In genomic region chr4:4789462-4789861, GRCh38 we compare ENCODE assay signal across 24 cellular contexts.
"Had no signal": no experiment of that assay in that cellular context is flagged by ENCODE, and none has a peak within 500 bp of the region (broad histone marks: within the 10 kb centered on the region; RNA-seq: fewer than 3 reads in every experiment).

No MANE protein-coding gene starts in this region.

- H3K27me3 Mint-ChIP-seq: activated CD4-positive, alpha-beta T cell treated with anti-CD3 and anti-CD28 coated beads, Interleukin-2, amount 10 ng/mL, durations not matched to agents 24 days and 14 days; activated CD8-positive, alpha-beta memory T cell treated with anti-CD3 and anti-CD28 coated beads, Interleukin-2, amount 10 ng/mL, durations not matched to agents 7 days and 5 days had no signal

- ATAC-seq: activated CD4-positive, CD25-positive, alpha-beta regulatory T cell treated with anti-CD3 and anti-CD28 coated beads, Interleukin-2, amount 50 U/mL, for 24 hours; activated CD8-positive, alpha-beta memory T cell treated with anti-CD3 and anti-CD28 coated beads, Interleukin-2, amount 10 ng/mL, durations not matched to agents 7 days and 5 days; activated CD8-positive, alpha-beta T cell treated with anti-CD3 and anti-CD28 coated beads for 36 hours; activated naive CD8-positive, alpha-beta T cell treated with anti-CD3 and anti-CD28 coated beads, Interleukin-2, amount 50 U/mL, for 24 hours; gastroesophageal sphincter; heart left ventricle; left cardiac atrium; natural killer cell treated with Interleukin-12 subunit alpha and Interleukin-12 subunit beta and Interleukin-15 and Interleukin-18, amount 100 ng/mL, for 72 hours had no signal

- H3K27ac Mint-ChIP-seq: activated CD4-positive, alpha-beta T cell treated with anti-CD3 and anti-CD28 coated beads, Interleukin-2, amount 10 ng/mL, durations not matched to agents 24 days and 14 days; activated CD8-positive, alpha-beta memory T cell treated with anti-CD3 and anti-CD28 coated beads, Interleukin-2, amount 10 ng/mL, durations not matched to agents 7 days and 5 days; activated CD8-positive, alpha-beta T cell treated with anti-CD3 and anti-CD28 coated beads for 36 hours; activated naive CD8-positive, alpha-beta T cell treated with anti-CD3 and anti-CD28 coated beads, Interleukin-2, amount 50 U/mL, for 24 hours; endodermal cell; natural killer cell treated with Interleukin-12 subunit alpha and Interleukin-12 subunit beta and Interleukin-15 and Interleukin-18, amount 100 ng/mL, for 72 hours; progenitor cell of endocrine pancreas; type B pancreatic cell had no signal

- H3K4me3 Mint-ChIP-seq: activated CD4-positive, alpha-beta T cell treated with anti-CD3 and anti-CD28 coated beads, Interleukin-2, amount 10 ng/mL, durations not matched to agents 24 days and 14 days; activated CD8-positive, alpha-beta memory T cell treated with anti-CD3 and anti-CD28 coated beads, Interleukin-2, amount 10 ng/mL, durations not matched to agents 7 days and 5 days; activated CD8-positive, alpha-beta T cell treated with anti-CD3 and anti-CD28 coated beads for 36 hours; activated naive CD8-positive, alpha-beta T cell treated with anti-CD3 and anti-CD28 coated beads, Interleukin-2, amount 50 U/mL, for 24 hours; endodermal cell; natural killer cell treated with Interleukin-12 subunit alpha and Interleukin-12 subunit beta and Interleukin-15 and Interleukin-18, amount 100 ng/mL, for 72 hours; type B pancreatic cell had no signal

- DNase-seq: activated CD4-positive, alpha-beta T cell treated with anti-CD3 and anti-CD28 coated beads, Interleukin-2, amount 10 ng/mL, durations not matched to agents 24 days and 14 days; activated CD8-positive, alpha-beta memory T cell treated with anti-CD3 and anti-CD28 coated beads, Interleukin-2, amount 10 ng/mL, durations not matched to agents 7 days and 5 days; activated CD8-positive, alpha-beta T cell treated with anti-CD3 and anti-CD28 coated beads for 36 hours; activated effector memory CD4-positive, alpha-beta T cell treated with anti-CD3 and anti-CD28 coated beads, Interleukin-2, amount 50 U/mL, for 16 hours; activated naive CD4-positive, alpha-beta T cell treated with anti-CD3 and anti-CD28 coated beads, Interleukin-2, amount 50 U/mL, for 16 hours; activated naive CD8-positive, alpha-beta T cell treated with anti-CD3 and anti-CD28 coated beads, Interleukin-2, amount 50 U/mL, for 24 hours; activated T-cell treated with anti-CD3 and anti-CD28 coated beads for 4 hours; cerebellar nuclear complex; endodermal cell; esophagus squamous epithelium; heart left ventricle; islet precursor cell; left cardiac atrium; midbrain; retina; sigmoid colon; stimulated activated CD4-positive, alpha-beta T cell treated with anti-CD3 and anti-CD28 coated beads, Interleukin-15, amount 100 ng/mL, for 24 hours; stimulated activated naive CD4-positive, alpha-beta T cell; testis had no signal

- H3K4me1 Mint-ChIP-seq: activated CD4-positive, alpha-beta T cell treated with anti-CD3 and anti-CD28 coated beads, Interleukin-2, amount 10 ng/mL, durations not matched to agents 24 days and 14 days; activated naive CD8-positive, alpha-beta T cell treated with anti-CD3 and anti-CD28 coated beads, Interleukin-2, amount 50 U/mL, for 24 hours had no signal
